In the genomic region with DNA sequence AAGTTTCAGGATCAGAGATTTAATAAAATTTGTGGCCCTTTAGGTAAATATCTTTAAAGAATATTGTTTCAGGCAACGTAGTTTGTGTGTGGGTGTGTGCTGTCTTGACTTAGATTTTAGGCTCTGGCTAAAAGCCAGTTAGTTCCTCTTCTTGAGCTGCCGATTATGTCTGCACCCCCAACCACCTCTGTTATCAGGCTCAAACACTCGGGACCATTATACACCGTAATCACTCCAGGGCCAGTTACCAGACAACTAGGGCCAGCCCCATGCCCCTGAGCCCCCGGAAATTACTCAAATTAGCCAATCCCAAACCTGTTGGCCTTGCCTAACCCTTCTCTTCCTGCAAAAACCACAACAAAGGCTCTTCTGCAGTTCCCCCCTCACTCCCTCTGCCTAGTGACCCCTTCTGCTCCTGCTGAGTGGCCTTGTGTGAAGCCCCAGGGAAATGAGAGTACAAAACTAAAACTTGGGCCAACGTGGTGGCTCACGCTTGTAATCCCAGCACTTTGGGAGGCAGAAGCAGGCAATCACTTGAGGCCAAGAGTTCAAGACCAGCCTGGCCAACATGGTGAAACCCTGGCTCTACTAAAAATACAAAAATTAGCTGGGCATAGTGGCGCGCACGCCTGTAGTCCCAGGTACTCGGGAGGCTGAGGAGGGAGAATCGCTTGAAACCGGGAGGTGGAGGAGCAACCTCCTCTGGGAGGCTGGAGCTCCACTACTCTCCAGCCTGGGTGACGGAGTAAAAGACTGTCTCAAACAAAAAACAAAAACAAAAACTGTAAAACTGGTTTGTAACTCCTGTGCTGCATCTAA, we compare ENCODE assay signal across 10 cellular contexts. TPM values are rescaled to one million over a fixed set of nuclear protein-coding genes. Genes with fewer than 3 reads are reported as not detected.
DNase-seq lines count a peak whose midpoint lies in the region; TF ChIP-seq lines count a peak whose summit lies in the region.
"Had no signal": no experiment of that assay in that cellular context is flagged by ENCODE, and none has a peak within 500 bp of the region (broad histone marks: within the 10 kb centered on the region; RNA-seq: fewer than 3 reads in every experiment).

No MANE protein-coding gene starts in this region.

- no peaks in the 10 kb centered on the region for H4K20me1 ChIP-seq in OCI-LY1 (ENCODE audit: insufficient read depth, low read length)

- H3K9me2 ChIP-seq in OCI-LY1 (ENCODE audit: low read depth, low read length) = no peaks in the 10 kb centered on the region

- TF ChIP-seq CTCF in OCI-LY1 (IDR thresholded peaks at IDR 0.05; ENCODE audit: low read length) = no peak
- TF ChIP-seq CTCF in type B pancreatic cell (conservative IDR thresholded peaks at IDR 0.05) = no peak

- peaks cover 35% of the 10 kb centered on the region for H3K4me1 Mint-ChIP-seq in activated naive CD4-positive, alpha-beta T cell treated with anti-CD3 and anti-CD28 coated beads for 36 hours (ENCODE audit: low read depth)
- H3K4me1 Mint-ChIP-seq in type B pancreatic cell (ENCODE audit: unreplicated experiment) = peaks cover 6% of the 10 kb centered on the region

- peak overlapping the region; percentile 93 for H3K27ac ChIP-seq in OCI-LY1 (ENCODE audit: low read depth, low read length, poor library complexity, severe bottlenecking)
- H3K27ac ChIP-seq: KMS-11 had no signal

- CTCF ChIA-PET in activated naive CD4-positive, alpha-beta T cell treated with anti-CD3 and anti-CD28 coated beads for 36 hours (lab: Charles Lee) = interaction anchor here (0.6 to 2.2 kb wide), 4 partner anchors 9 to 38 kb away, joined by 3 to 7 read pairs (median 4); a partner anchor contains a TSS

- H3K9me3 Mint-ChIP-seq in activated naive CD4-positive, alpha-beta T cell treated with anti-CD3 and anti-CD28 coated beads for 36 hours = no peaks in the 10 kb centered on the region
- no peaks in the 10 kb centered on the region for H3K9me3 Mint-ChIP-seq in type B pancreatic cell

- H3K4me3 ChIP-seq in OCI-LY1 (ENCODE audit: low read depth, low read length, poor library complexity, severe bottlenecking) = peak overlapping the region; percentile 12

- DNase-seq in activated naive CD4-positive, alpha-beta T cell treated with anti-CD3 and anti-CD28 coated beads for 36 hours = peak; percentile 76
- no peak for DNase-seq in activated naive CD4-positive, alpha-beta T cell (lab: John Stamatoyannopoulos, UW)
- DNase-seq in dermis blood vessel endothelial cell (peak; percentile 89), type B pancreatic cell (ENCODE audit: extremely low spot score, unreplicated experiment) (no peak), NCI-H2171 (lab: John Stamatoyannopoulos, UW) (no peak), iPS-NIHi7 (ENCODE audit: extremely low spot score) (no peak), NCI-H1105 (lab: John Stamatoyannopoulos, UW) (no peak)

- intact Hi-C loops in activated naive CD4-positive, alpha-beta T cell treated with anti-CD3 and anti-CD28 coated beads for 36 hours (cut with micrococcal nuclease) = loop anchor here (1.0 kb wide), 1 partner anchor 9 kb away; no protein-coding TSS in a partner anchor

- H3K4me1 ChIP-seq in OCI-LY1 (ENCODE audit: insufficient read depth, low read length, severe bottlenecking) = peaks cover 48% of the 10 kb centered on the region

- H3K36me3 Mint-ChIP-seq in activated naive CD4-positive, alpha-beta T cell treated with anti-CD3 and anti-CD28 coated beads for 36 hours (ENCODE audit: low read depth) = no peaks in the 10 kb centered on the region
- no peaks in the 10 kb centered on the region for H3K36me3 Mint-ChIP-seq in type B pancreatic cell

- H3K27me3 Mint-ChIP-seq in activated naive CD4-positive, alpha-beta T cell treated with anti-CD3 and anti-CD28 coated beads for 36 hours (ENCODE audit: low read depth) = no peaks in the 10 kb centered on the region
- no peaks in the 10 kb centered on the region for H3K27me3 Mint-ChIP-seq in type B pancreatic cell
- H3K27me3 Mint-ChIP-seq: brain had no signal

- no peaks in the 10 kb centered on the region for H3K36me3 ChIP-seq in OCI-LY1 (ENCODE audit: insufficient read depth, low read length)

- no peaks in the 10 kb centered on the region for H3K9me3 ChIP-seq in OCI-LY1 (ENCODE audit: low read length)

- H3K27me3 ChIP-seq in OCI-LY1 (ENCODE audit: insufficient read depth, low read length) = no peaks in the 10 kb centered on the region

- no peak overlapping the region for H2AFZ ChIP-seq in OCI-LY1 (ENCODE audit: low read length)

- peak overlapping the region; percentile 54 for H3K4me3 Mint-ChIP-seq in activated naive CD4-positive, alpha-beta T cell treated with anti-CD3 and anti-CD28 coated beads for 36 hours
- no peak overlapping the region for H3K4me3 Mint-ChIP-seq in type B pancreatic cell
- H3K4me3 Mint-ChIP-seq: brain had no signal

- peaks cover 4% of the 10 kb centered on the region; the same call in 1 of the 2 replicates for H3F3A ChIP-seq in OCI-LY1 (ENCODE audit: insufficient read depth, low read length)

- no peak overlapping the region; the same call in 1 of the 2 replicates for H3K9ac ChIP-seq in OCI-LY1 (ENCODE audit: low read length)
- H3K9ac ChIP-seq: KMS-11 had no signal

- peak overlapping the region; percentile 92 for H3K27ac Mint-ChIP-seq in activated naive CD4-positive, alpha-beta T cell treated with anti-CD3 and anti-CD28 coated beads for 36 hours
- peak overlapping the region; percentile 51 for H3K27ac Mint-ChIP-seq in type B pancreatic cell

- no peaks in the 10 kb centered on the region for H3K79me2 ChIP-seq in OCI-LY1 (ENCODE audit: insufficient read depth, low read length)

- H3K4me2 ChIP-seq in OCI-LY1 (ENCODE audit: low read length) = peak overlapping the region; percentile 63
- H3K4me2 ChIP-seq: KMS-11 had no signal

RNA-seq across cellular contexts. Expression of a gene that starts 9.2 kb away (rescaled TPM):
- total RNA-seq in activated naive CD4-positive, alpha-beta T cell treated with anti-CD3 and anti-CD28 coated beads for 36 hours = 100 to 1,000 TPM; 379 to 383 TPM
- total RNA-seq in dermis blood vessel endothelial cell (280 and 325 TPM in 2 replicates), type B pancreatic cell (ENCODE audit: low replicate concordance) (220 and 287 TPM in 2 replicates)

RNA-seq across cellular contexts. Expression of a gene that starts 18.8 kb away (rescaled TPM):
- 1 to 10 TPM; 2.3 to 2.7 TPM for total RNA-seq in activated naive CD4-positive, alpha-beta T cell treated with anti-CD3 and anti-CD28 coated beads for 36 hours
- 2.7 TPM in 2 replicates for total RNA-seq in dermis blood vessel endothelial cell
- 3.5 and 6.4 TPM in 2 replicates for total RNA-seq in type B pancreatic cell (ENCODE audit: low replicate concordance)

RNA-seq across cellular contexts. Expression of a gene that starts 46.7 kb away (rescaled TPM):
- not detected for total RNA-seq in activated naive CD4-positive, alpha-beta T cell treated with anti-CD3 and anti-CD28 coated beads for 36 hours
- total RNA-seq in dermis blood vessel endothelial cell (not detected in 2 replicates), type B pancreatic cell (ENCODE audit: low replicate concordance) (0.97 and 3.1 TPM in 2 replicates)

Comparison
In these comparisons a context has a peak if more than half of its experiments do, and no peak if none do; other contexts are left out.
1. DNase-seq: peak in activated naive CD4-positive, alpha-beta T cell treated with anti-CD3 and anti-CD28 coated beads for 36 hours (single experiment) and dermis blood vessel endothelial cell (single experiment); none in activated naive CD4-positive, alpha-beta T cell (0 of 4), type B pancreatic cell (single experiment), NCI-H2171 (single experiment), iPS-NIHi7 (single experiment) and NCI-H1105 (single experiment).